ENCODE assay signal across 8 cellular contexts in the genomic region with DNA sequence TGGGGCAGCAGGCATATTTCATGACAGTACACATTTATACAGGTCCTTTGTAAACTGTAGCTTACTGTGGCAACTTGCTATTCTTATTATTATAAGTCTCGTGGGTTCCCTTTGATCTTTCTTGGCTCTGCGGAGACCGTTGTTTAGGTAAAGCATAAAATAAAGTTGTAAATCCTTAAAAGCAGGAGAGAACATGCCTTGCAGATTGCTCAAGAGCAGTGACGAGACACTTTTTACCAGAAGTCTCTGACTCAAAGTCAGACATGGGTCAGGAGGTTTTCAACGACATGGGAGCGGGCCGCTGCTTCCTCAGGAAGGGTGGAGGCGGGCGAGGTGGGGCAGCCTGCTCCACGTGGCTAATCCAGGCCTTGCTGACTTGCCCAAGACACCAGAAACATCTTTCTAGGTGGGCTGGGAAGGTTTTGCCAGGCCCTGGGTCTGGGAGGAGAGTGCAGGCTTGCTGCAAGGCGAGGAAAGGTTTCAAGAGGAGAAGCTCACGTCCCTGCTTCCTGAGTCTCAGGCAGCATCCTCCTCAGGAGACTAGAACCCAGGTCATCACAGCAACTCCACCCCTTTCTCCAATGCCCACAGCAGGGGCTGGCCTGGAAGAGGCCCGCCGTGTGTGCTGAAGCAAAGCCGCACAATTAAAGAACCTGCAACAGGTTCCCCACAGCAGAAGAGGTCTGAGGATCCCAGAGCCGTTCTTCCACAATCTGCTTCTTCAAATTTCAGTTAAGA. TPM values are rescaled to one million over a fixed set of nuclear protein-coding genes. Genes with fewer than 3 reads are reported as not detected.
DNase-seq lines count a peak whose midpoint lies in the region; ATAC-seq, FAIRE-seq and TF ChIP-seq lines count a peak whose summit lies in the region.

No MANE protein-coding gene starts in this region.

- peaks cover 51% of the 10 kb centered on the region for H3K4me1 ChIP-seq in upper lobe of right lung

- no peak for TF ChIP-seq CTCF in upper lobe of right lung (IDR thresholded peaks at IDR 0.05)

- no peaks in the 10 kb centered on the region for H3K27me3 ChIP-seq in upper lobe of right lung

- intact Hi-C loops in upper lobe of right lung (cut with DNase I), result no loop called here

- peak overlapping the region; percentile 85 for H3K27ac ChIP-seq in upper lobe of right lung

- peaks cover 25% of the 10 kb centered on the region for H3K36me3 ChIP-seq in upper lobe of right lung

- H3K4me3 ChIP-seq in upper lobe of right lung, result no peak overlapping the region

- FAIRE-seq in GM19239 (lab: Jason Lieb, UNC), result no peak

- peak; percentile 6 for DNase-seq in stimulated activated CD4-positive, alpha-beta T cell treated with anti-CD3 and anti-CD28 coated beads, Interleukin-12 subunit alpha, Interleukin-12 subunit beta, amount 100 ng/mL, for 4 hours
- no peak for DNase-seq in stimulated activated CD4-positive, alpha-beta T cell treated with anti-CD3 and anti-CD28 coated beads, Interleukin-4, amount 100 ng/mL, for 4 hours
- DNase-seq in amniotic epithelial cell (ENCODE audit: low read depth), result peak; percentile 99
- peak; percentile 84 for DNase-seq in kidney tubule cell (ENCODE audit: low spot score)
- peak; percentile 94 for DNase-seq in upper lobe of right lung
- no peak for DNase-seq in D341Med (ENCODE audit: low spot score)
- no peak for DNase-seq in GM19239 (ENCODE audit: insufficient read length, low spot score)

- ATAC-seq in upper lobe of right lung (peak; percentile 88), HG03039 (IDR thresholded peaks at IDR 0.05; ENCODE audit: unreplicated experiment) (no peak)

- H3K9me3 ChIP-seq in upper lobe of right lung, result no peaks in the 10 kb centered on the region

RNA-seq across cellular contexts. Expression of a gene that starts 6.5 kb away (rescaled TPM):
- 71.8 TPM for total RNA-seq in upper lobe of right lung

RNA-seq across cellular contexts. Expression of a gene that starts 56.5 kb away (rescaled TPM):
- total RNA-seq in upper lobe of right lung, result 20.0 TPM

Comparison
In these comparisons a context has a peak if more than half of its experiments do, and no peak if none do; other contexts are left out.
1. DNase-seq: peak in stimulated activated CD4-positive, alpha-beta T cell treated with anti-CD3 and anti-CD28 coated beads, Interleukin-12 subunit alpha, Interleukin-12 subunit beta, amount 100 ng/mL, for 4 hours (single experiment), amniotic epithelial cell (single experiment), kidney tubule cell (single experiment) and upper lobe of right lung (single experiment); none in stimulated activated CD4-positive, alpha-beta T cell treated with anti-CD3 and anti-CD28 coated beads, Interleukin-4, amount 100 ng/mL, for 4 hours (0 of 2), D341Med (single experiment) and GM19239 (single experiment).